In genomic region chr1:6260433-6260934, GRCh38 we compare ENCODE assay signal across 8 cellular contexts. TPM values are rescaled to one million over a fixed set of nuclear protein-coding genes. Genes with fewer than 3 reads are reported as not detected.
DNase-seq lines count a peak whose midpoint lies in the region; ATAC-seq and TF ChIP-seq lines count a peak whose summit lies in the region.

No MANE protein-coding gene starts in this region.

- H3K9me3 ChIP-seq in heart right ventricle (no peaks in the 10 kb centered on the region), spleen (no peaks in the 10 kb centered on the region)

- intact Hi-C loops in heart right ventricle (cut with DNase I): loop anchor here in 1 of 10 donors (5.0 kb wide), 1 partner anchor 72 kb away; no protein-coding TSS in a partner anchor
- intact Hi-C loops in spleen (cut with DNase I; ENCODE audit: low total_unique reads): no loop called here

- H3K4me1 ChIP-seq in heart right ventricle: peaks cover 14 to 45% (median 36%) of the 10 kb centered on the region in 9 donors
- peaks cover 15 to 60% (median 43%) of the 10 kb centered on the region in 6 donors for H3K4me1 ChIP-seq in spleen

- H3K36me3 ChIP-seq in heart right ventricle (no peaks in the 10 kb centered on the region), spleen (no peaks in the 10 kb centered on the region)

- no peak overlapping the region for H3K27ac Mint-ChIP-seq in T-cell

- H3K36me3 Mint-ChIP-seq in T-cell: no peaks in the 10 kb centered on the region

- H3K9me3 Mint-ChIP-seq in T-cell: no peaks in the 10 kb centered on the region

- TF ChIP-seq CTCF in AG09309 (IDR thresholded peaks at IDR 0.05; ENCODE audit: control insufficient read depth, insufficient read depth, low read depth, low read length, missing control alignments): no peak
- TF ChIP-seq CTCF in heart right ventricle (IDR thresholded peaks at IDR 0.05): no peak
- TF ChIP-seq CTCF in spleen (IDR thresholded peaks at IDR 0.05 in 8 of 11, conservative IDR thresholded peaks at IDR 0.05 in 3 of 11): no peak

- 1 to 2% methylated on average over 38 to 61 of the region's 61 CpGs for WGBS in heart right ventricle, 2 donors
- WGBS in spleen, 5 donors: 0 to 1% (median 0%) methylated on average over 1 to 61 of the region's 61 CpGs

- DNase-seq in AG09309 (ENCODE audit: low read depth) (no peak), T-cell (peak in 3 of 34 experiments; percentile 15 to 20 (median 15)), heart right ventricle (peak in 1 of 2 donors; percentile 50), spleen (no peak)
- no peak for DNase-seq in stimulated activated naive CD4-positive, alpha-beta T cell treated with Interleukin-2 at 50 U/mL for 16 hours (lab: John Stamatoyannopoulos, UW)

- peaks cover 2 to 11% (median 6%) of the 10 kb centered on the region in 3 donors for H3K4me1 Mint-ChIP-seq in T-cell

- TF ChIP-seq POLR2A in spleen (IDR thresholded peaks at IDR 0.05): no peak

- H3K27me3 ChIP-seq in heart right ventricle (peaks cover 0 to 44% (median 32%) of the 10 kb centered on the region in 7 donors), spleen (replicated peaks in 1 of 7) (peaks cover 0 to 62% (median 24%) of the 10 kb centered on the region in 7 donors)

- H3K4me3 ChIP-seq in AG09309 (ENCODE audit: control insufficient read depth, low read depth, low read length) (peak overlapping the region; percentile 57), heart right ventricle (peak overlapping the region; percentile 30 to 78 (median 66)), spleen (peak overlapping the region; percentile 55 to 85 (median 70))

- H3K4me3 Mint-ChIP-seq in T-cell: peak overlapping the region in 1 of 3 donors; percentile 56

- H3K27ac ChIP-seq in heart right ventricle (peak overlapping the region in 8 of 10 donors; percentile 15 to 78 (median 72)), spleen (peak overlapping the region in 7 of 8 donors; percentile 67 to 80 (median 76))

- H3K27me3 Mint-ChIP-seq in T-cell: peaks cover 4 to 17% of the 10 kb centered on the region in 2 donors

- POLR2A ChIA-PET in T-cell (lab: Charles Lee): no interaction called here

- peak; percentile 27 for ATAC-seq in GM19372 (IDR thresholded peaks at IDR 0.05; ENCODE audit: low read depth, unreplicated experiment)
- peak; percentile 39 to 52 (median 46) for ATAC-seq in T-cell (replicated peaks in 1 of 4)
- ATAC-seq in heart right ventricle: peak in 4 of 8 donors; percentile 3 to 40 (median 18)
- no peak for ATAC-seq in HG02623 (IDR thresholded peaks at IDR 0.05; ENCODE audit: unreplicated experiment)
- no peak for ATAC-seq in HG02571 (IDR thresholded peaks at IDR 0.05; ENCODE audit: unreplicated experiment)

- CTCF ChIA-PET in T-cell (lab: Charles Lee): no interaction called here

RNA-seq across cellular contexts. Expression of gene GPR153, which starts 0.4 kb away (rescaled TPM):
- total RNA-seq in T-cell (1 to 10 TPM in 1 of 5 donors, under 1 TPM in 4; 0.35 to 2.7 (median 0.72) TPM), heart right ventricle (1 to 10 TPM; 1.8 to 8.5 (median 3.6) TPM), spleen (10 to 100 TPM in 6 of 7 donors, 1 to 10 TPM in 1; 7.1 to 26.6 (median 12.9) TPM)
- polyA plus RNA-seq in heart right ventricle (1 to 10 TPM; 2.0 to 3.7 TPM), spleen (1 to 10 TPM; 2.1 to 5.7 (median 2.5) TPM)

RNA-seq across cellular contexts. Expression of gene HES3, which starts 16.5 kb away (rescaled TPM):
- total RNA-seq in T-cell: not detected
- not detected for total RNA-seq in heart right ventricle
- polyA plus RNA-seq in heart right ventricle: not detected
- total RNA-seq in spleen: not detected
- polyA plus RNA-seq in spleen: not detected

RNA-seq across cellular contexts. Expression of gene ICMT, which starts 24.7 kb away (rescaled TPM):
- total RNA-seq in T-cell: 10 to 100 TPM in 4 of 5 donors, 1 to 10 TPM in 1; 9.6 to 24.0 (median 20.7) TPM
- total RNA-seq in heart right ventricle: 10 to 100 TPM; 47.9 to 81.0 (median 64.4) TPM
- 10 to 100 TPM; 16.5 to 38.3 TPM for polyA plus RNA-seq in heart right ventricle
- 10 to 100 TPM; 19.8 to 34.6 (median 30.7) TPM for total RNA-seq in spleen
- polyA plus RNA-seq in spleen: 10 to 100 TPM in 1 of 3 donors, 1 to 10 TPM in 2; 5.2 to 13.3 (median 8.3) TPM

RNA-seq across cellular contexts. Expression of gene RNF207, which starts 54.6 kb away (rescaled TPM):
- total RNA-seq in T-cell (1 to 10 TPM; 4.7 to 9.7 (median 6.9) TPM), heart right ventricle (100 to 1,000 TPM in 1 of 10 donors, 10 to 100 TPM in 9; 30.6 to 101 (median 67.4) TPM), spleen (10 to 100 TPM in 2 of 7 donors, 1 to 10 TPM in 5; 4.2 to 12.5 (median 6.5) TPM)
- polyA plus RNA-seq in heart right ventricle (100 to 1,000 TPM in 1 of 2 donors, 10 to 100 TPM in 1; 16.2 to 183 TPM), spleen (1 to 10 TPM; 2.8 to 6.2 (median 5.3) TPM)

Comparison
In these comparisons a context has a peak if more than half of its experiments do, and no peak if none do; other contexts are left out.
1. ATAC-seq: peak in GM19372 (single experiment) and T-cell (4 of 4); none in HG02623 (single experiment) and HG02571 (single experiment).
2. Peak in every context shown above with its lines, with median percentiles within 50 percentile points of each other: H3K4me3 ChIP-seq.